In genomic region chr19:1396019-1396767, GRCh38 we compare ENCODE assay signal across 15 cellular contexts. TPM values are rescaled to one million over a fixed set of nuclear protein-coding genes. Genes with fewer than 3 reads are reported as not detected.
DNase-seq lines count a peak whose midpoint lies in the region; ATAC-seq and TF ChIP-seq lines count a peak whose summit lies in the region.
"Had no signal": no experiment of that assay in that cellular context is flagged by ENCODE, and none has a peak within 500 bp of the region (broad histone marks: within the 10 kb centered on the region; RNA-seq: fewer than 3 reads in every experiment).

No MANE protein-coding gene starts in this region.

- peaks cover 2 to 33% of the 10 kb centered on the region in 2 experiments; a peak in 2 of 4 replicates for H3K4me1 ChIP-seq in HCT116 (ENCODE audit: control insufficient read depth in 1 of 2, insufficient read depth in 2 of 2, low read length in 2 of 2)

- CTCF ChIA-PET in HCT116 (lab: Charles Lee): no interaction called here

- no peak for TF ChIP-seq RAD21 in HCT116 (IDR thresholded peaks at IDR 0.05; ENCODE audit: low read depth)

- no peaks in the 10 kb centered on the region for H3K9me3 ChIP-seq in HCT116 (ENCODE audit: control insufficient read depth in 1 of 2, insufficient read depth in 1 of 2, low read depth in 1 of 2, low read length in 2 of 2)
- H3K9me3 ChIP-seq: colonic mucosa, HAP-1 had no signal

- H3K79me2 ChIP-seq in HCT116 (ENCODE audit: insufficient read depth, low read length): peaks cover 14% of the 10 kb centered on the region

- intact Hi-C loops in HCT116 (cut with micrococcal nuclease) (no loop called here), left colon (cut with DNase I, micrococcal nuclease) (no loop called here)

- no peak for TF ChIP-seq CTCF in 22Rv1 (IDR thresholded peaks at IDR 0.05)
- TF ChIP-seq CTCF in HCT116 (IDR thresholded peaks at IDR 0.05 in 2 of 3, conservative IDR thresholded peaks at IDR 0.05 in 1 of 3; ENCODE audit: borderline replicate concordance in 1 of 3, insufficient read depth in 1 of 3, low read depth in 2 of 3, low read length in 2 of 3): no peak
- TF ChIP-seq CTCF in VCaP (conservative IDR thresholded peaks at IDR 0.05): no peak

- ATAC-seq in HCT116 (peak; percentile 28), left colon (peak; percentile 71), GM18511 (IDR thresholded peaks at IDR 0.05; ENCODE audit: unreplicated experiment) (no peak)

- RAD21 ChIA-PET in HCT116 (lab: Charles Lee; ENCODE audit: low non-redundant PET in 1 of 2, low total read pairs in 2 of 2, uncharacterized antibody in 2 of 2, unreplicated experiment in 2 of 2): no interaction called here

- POLR2A ChIA-PET in HCT116 (lab: Charles Lee): interaction anchor here (1.8 kb wide), 1 partner anchor 47 kb away, joined by 4 read pairs; no protein-coding TSS in a partner anchor

- TF ChIP-seq POLR2A in HCT116 (IDR thresholded peaks at IDR 0.05; ENCODE audit: borderline replicate concordance, extremely low read depth, insufficient read depth, insufficient read length): peak; percentile 20

- H3K27ac ChIP-seq in 22Rv1 (peak overlapping the region; percentile 75), HCT116 (ENCODE audit: low read depth, low read length) (peak overlapping the region; percentile 2; the same call in 1 of the 2 replicates), VCaP (peak overlapping the region; percentile 78)
- H3K27ac ChIP-seq: colonic mucosa had no signal

- H4K20me1 ChIP-seq in HCT116 (ENCODE audit: insufficient read depth): no peaks in the 10 kb centered on the region

- no peak for DNase-seq in HCT116 (ENCODE audit: low read depth, low spot score)
- no peak for DNase-seq in left colon
- DNase-seq in AML-193 (lab: John Stamatoyannopoulos, UW): no peak
- DNase-seq in stimulated activated CD4-positive, alpha-beta T cell treated with anti-CD3 and anti-CD28 coated beads, Interleukin-2, amount 100 ng/mL, for 24 hours: no peak
- DNase-seq in activated CD4-positive, CD25-positive, alpha-beta regulatory T cell (lab: John Stamatoyannopoulos, UW): no peak
- DNase-seq: activated effector memory CD4-positive, alpha-beta T cell treated with Interleukin-2 at 50 U/mL for 16 hours; colonic mucosa; foreskin melanocyte; NCI-H69; nephron progenitor cell had no signal

- no peak overlapping the region for H3K4me3 ChIP-seq in HCT116 (replicated peaks in 1 of 2; ENCODE audit: low read depth in 1 of 2, low read length in 2 of 2)
- H3K4me3 ChIP-seq: colonic mucosa, HAP-1, lung had no signal

- no peaks in the 10 kb centered on the region for H3K9me2 ChIP-seq in HCT116 (ENCODE audit: insufficient read depth)

- peak overlapping the region; percentile 23 for H3K4me2 ChIP-seq in HCT116 (ENCODE audit: low read length)

- H2AFZ ChIP-seq in HCT116 (ENCODE audit: low read depth, low read length, poor library complexity, severe bottlenecking): no peak overlapping the region

- peaks cover 2 to 12% of the 10 kb centered on the region in 2 experiments; a peak in 2 of 4 replicates for H3K36me3 ChIP-seq in HCT116 (ENCODE audit: control insufficient read depth in 1 of 2, insufficient read depth in 2 of 2, low read length in 2 of 2)
- H3K36me3 ChIP-seq: colonic mucosa had no signal

- BruUV-seq in HCT116 (replicated peaks; lab: Mats Ljungman, UMichigan): no TSS peak

- H3K9ac ChIP-seq in HCT116 (ENCODE audit: low read length): no peak overlapping the region; the same call in 1 of the 2 replicates

- no peaks in the 10 kb centered on the region for H3K27me3 ChIP-seq in HCT116 (ENCODE audit: insufficient read depth, low read length)

TF ChIP-seq in HCT116, 20 proteins besides CTCF, POLR2A, EP300 and RAD21:
- TF ChIP-seq ZBTB33 (IDR thresholded peaks at IDR 0.05; ENCODE audit: extremely low read depth, insufficient replicate concordance, low read length): no peak
- no peak for TF ChIP-seq EGR1 (IDR thresholded peaks at IDR 0.05; ENCODE audit: low read depth)
- TF ChIP-seq JUND (IDR thresholded peaks at IDR 0.05): no peak

RNA-seq across cellular contexts. Expression of gene GAMT, which starts 5.1 kb away (rescaled TPM):
- total RNA-seq in HCT116 (2021; ENCODE audit: unreplicated experiment) (102 TPM), left colon (1 to 10 TPM; 2.3 to 2.5 TPM)
- polyA plus RNA-seq in HCT116 (2012): 105 and 119 TPM in 2 replicates

RNA-seq across cellular contexts. Expression of gene DAZAP1, which starts 11.2 kb away (rescaled TPM):
- 191 TPM for total RNA-seq in HCT116 (2021; ENCODE audit: unreplicated experiment)
- polyA plus RNA-seq in HCT116 (2012): 98.2 and 111 TPM in 2 replicates
- 100 to 1,000 TPM in 1 of 2 donors, 10 to 100 TPM in 1; 82.1 to 106 TPM for total RNA-seq in left colon

RNA-seq across cellular contexts. Expression of gene NDUFS7, which starts 12.5 kb away (rescaled TPM):
- total RNA-seq in HCT116 (2021; ENCODE audit: unreplicated experiment): 114 TPM
- 110 and 137 TPM in 2 replicates for polyA plus RNA-seq in HCT116 (2012)
- total RNA-seq in left colon: 100 to 1,000 TPM; 141 to 178 TPM

RNA-seq across cellular contexts. Expression of gene RPS15, which starts 42.0 kb away (rescaled TPM):
- total RNA-seq in HCT116 (2021; ENCODE audit: unreplicated experiment) (1,862 TPM), left colon (100 to 1,000 TPM; 908 to 922 TPM)
- polyA plus RNA-seq in HCT116 (2012): 2,807 and 2,860 TPM in 2 replicates

RNA-seq across cellular contexts. Expression of gene APC2, which starts 53.7 kb away (rescaled TPM):
- total RNA-seq in HCT116 (2021; ENCODE audit: unreplicated experiment): 1.6 TPM
- polyA plus RNA-seq in HCT116 (2012): 0.62 and 0.66 TPM in 2 replicates
- under 1 TPM; 0.18 to 0.56 TPM for total RNA-seq in left colon

Comparison
In these comparisons a context has a peak if more than half of its experiments do, and no peak if none do; other contexts are left out.
1. H3K27ac ChIP-seq: peak in every context shown above with its lines; median percentile 78 in VCaP; 75 in 22Rv1; 2 in HCT116.
2. RNA of gene GAMT, which starts 5.1 kb away (total RNA-seq): 102 TPM in HCT116 (single experiment); 2.3 to 2.5 TPM in left colon; every median in the first group is over 10 times any median in the second.